In genomic region chr15:92921215-92922131, GRCh38 we compare ENCODE assay signal across 8 cellular contexts. TPM values are rescaled to one million over a fixed set of nuclear protein-coding genes. Genes with fewer than 3 reads are reported as not detected.
DNase-seq lines count a peak whose midpoint lies in the region; ATAC-seq and TF ChIP-seq lines count a peak whose summit lies in the region.

No MANE protein-coding gene starts in this region.

- H3K27ac ChIP-seq in GM23248 (peak overlapping the region; percentile 73), RWPE2 (ENCODE audit: poor library complexity, severe bottlenecking) (peak overlapping the region; percentile 86)

- H3K4me2 ChIP-seq in GM23248 (ENCODE audit: unreplicated experiment) (peak overlapping the region; percentile 26), skeletal muscle satellite cell (ENCODE audit: low read length) (peak overlapping the region; percentile 43)

- H3K9ac ChIP-seq in GM23248 (peak overlapping the region; percentile 39), skeletal muscle satellite cell (ENCODE audit: low read depth, low read length) (no peak overlapping the region)

- H3K27me3 ChIP-seq in GM23248 (replicated peaks; ENCODE audit: insufficient read depth) (no peaks in the 10 kb centered on the region), RWPE2 (ENCODE audit: insufficient read depth, poor library complexity, severe bottlenecking) (no peaks in the 10 kb centered on the region), skeletal muscle satellite cell (ENCODE audit: control insufficient read depth, insufficient read depth, low read length) (no peaks in the 10 kb centered on the region)

- H3F3A ChIP-seq in GM23248 (ENCODE audit: insufficient read depth): peaks cover 84% of the 10 kb centered on the region

- in situ Hi-C loops in GM23248 (cut with MboI): no loop called here

- no peaks in the 10 kb centered on the region for H3K9me2 ChIP-seq in GM23248 (ENCODE audit: insufficient read depth)

- H3K9me3 ChIP-seq in GM23248 (ENCODE audit: low read depth) (no peaks in the 10 kb centered on the region), RWPE2 (ENCODE audit: severe bottlenecking) (no peaks in the 10 kb centered on the region), skeletal muscle satellite cell (replicated peaks; ENCODE audit: low read length) (no peaks in the 10 kb centered on the region)

- peaks cover 100% of the 10 kb centered on the region for H3K79me2 ChIP-seq in GM23248 (ENCODE audit: insufficient read depth)

- DNase-seq in GM23248 (peak; percentile 85), RWPE2 (ENCODE audit: low spot score) (no peak), fibroblast of peridontal ligament (ENCODE audit: extremely low read depth) (peak; percentile 30), HEK293T (ENCODE audit: extremely low spot score) (no peak), NCI-H2029 (lab: John Stamatoyannopoulos, UW) (no peak), occipital lobe (lab: John Stamatoyannopoulos, UW) (no peak)

- POLR2A ChIA-PET in HEK293T (lab: Yijun Ruan, JAX): interaction anchor here (0.9 to 2.1 kb wide), 5 partner anchors 21 to 113 kb away, joined by 3 to 19 read pairs (median 6); partner anchors contain the start of gene CHD2

- peaks cover 35% of the 10 kb centered on the region for H3K36me3 ChIP-seq in GM23248 (ENCODE audit: low read depth)
- H3K36me3 ChIP-seq in RWPE2 (ENCODE audit: low read depth): peaks cover 83% of the 10 kb centered on the region
- H3K36me3 ChIP-seq in skeletal muscle satellite cell (ENCODE audit: insufficient read depth, low read length): peaks cover 64% of the 10 kb centered on the region

- H3K4me1 ChIP-seq in GM23248 (ENCODE audit: insufficient read depth) (peaks cover 71% of the 10 kb centered on the region), RWPE2 (ENCODE audit: insufficient read depth, poor library complexity, severe bottlenecking) (peaks cover 56% of the 10 kb centered on the region), skeletal muscle satellite cell (ENCODE audit: control insufficient read depth, insufficient read depth, low read length) (peaks cover 41% of the 10 kb centered on the region)

- H3K4me3 ChIP-seq in GM23248: 0 out of 2 replicates have a peak overlapping the region, but pooled peaks have one; percentile 15
- H3K4me3 ChIP-seq in RWPE2 (ENCODE audit: severe bottlenecking): no peak overlapping the region
- H3K4me3 ChIP-seq in skeletal muscle satellite cell (ENCODE audit: low read length): peak overlapping the region; percentile 15

- ATAC-seq in RWPE2 (ENCODE audit: low read depth) (peak; percentile 91), HG03025 (IDR thresholded peaks at IDR 0.05; ENCODE audit: low FRiP score, unreplicated experiment) (no peak)

- CTCF ChIA-PET in HEK293T (lab: Yijun Ruan, JAX): interaction anchor here (0.8 to 2.2 kb wide), 3 partner anchors 102 to 124 kb away, joined by 4 to 6 read pairs (median 4); no protein-coding TSS in a partner anchor

- 69 to 79% methylated on average over 4 of the region's 4 CpGs for WGBS in GM23248 (ENCODE audit: low coverage in 1 of 2, low lambda C conversion rate in 2 of 2, missing lambda C conversion rate in 2 of 2), 2 experiments

- H4K20me1 ChIP-seq in GM23248 (ENCODE audit: insufficient read depth): no peaks in the 10 kb centered on the region

- no peak overlapping the region for H2AFZ ChIP-seq in GM23248

- TF ChIP-seq CTCF in RWPE2 (IDR thresholded peaks at IDR 0.05; ENCODE audit: poor library complexity, severe bottlenecking): no peak

TF ChIP-seq in HEK293T, 16 proteins besides CTCF, POLR2A, EP300 and RAD21:
- TF ChIP-seq SUZ12 (IDR thresholded peaks at IDR 0.05): no peak
- no peak for TF ChIP-seq SP1 (IDR thresholded peaks at IDR 0.05)
- TF ChIP-seq FOXK2 (IDR thresholded peaks at IDR 0.05): no peak
- no peak for TF ChIP-seq LEF1 (IDR thresholded peaks at IDR 0.05; ENCODE audit: borderline replicate concordance)
- TF ChIP-seq ELF4 (IDR thresholded peaks at IDR 0.05): no peak
- no peak for TF ChIP-seq TARDBP (IDR thresholded peaks at IDR 0.05)
- TF ChIP-seq L3MBTL2 (conservative IDR thresholded peaks at IDR 0.05): no peak
- no peak for TF ChIP-seq FOXA1 (IDR thresholded peaks at IDR 0.05)
- TF ChIP-seq ARNT (IDR thresholded peaks at IDR 0.05): no peak
- TF ChIP-seq BHLHE40 (IDR thresholded peaks at IDR 0.05; ENCODE audit: borderline replicate concordance): no peak
- no peak for TF ChIP-seq PKNOX1 (IDR thresholded peaks at IDR 0.05)
- no peak for TF ChIP-seq CTBP1 (IDR thresholded peaks at IDR 0.05; ENCODE audit: borderline replicate concordance)
- no peak for TF ChIP-seq HDGF (IDR thresholded peaks at IDR 0.05; ENCODE audit: borderline replicate concordance)
- TF ChIP-seq NFRKB (IDR thresholded peaks at IDR 0.05): no peak
- TF ChIP-seq ZNF384 (IDR thresholded peaks at IDR 0.05): no peak

RNA-seq across cellular contexts. Expression of gene CHD2, which starts 21.3 kb away (rescaled TPM):
- total RNA-seq in GM23248 (2014; rRNA removed; shearing (Covaris generic)): 39.0 and 54.4 TPM in 2 replicates
- 36.5 and 37.0 TPM in 2 replicates for polyA plus RNA-seq in GM23248 (2016; fragmentation: Nextera tagmentation; extraction: Ambion mirVana)
- 46.5 and 60.8 TPM in 2 replicates for total RNA-seq in skeletal muscle satellite cell (2012; rRNA removed)
- total RNA-seq in occipital lobe: 165 TPM

Comparison
In these comparisons a context has a peak if more than half of its experiments do, and no peak if none do; other contexts are left out.
1. DNase-seq: peak in GM23248 (single experiment) and fibroblast of peridontal ligament (single experiment); none in RWPE2 (single experiment), HEK293T (single experiment), NCI-H2029 (single experiment) and occipital lobe (single experiment).